25 cellular contexts compared by ENCODE assay signal in genomic region chr7:116432517-116432916, GRCh38.
"Had no signal": no experiment of that assay in that cellular context is flagged by ENCODE, and none has a peak within 500 bp of the region (broad histone marks: within the 10 kb centered on the region; RNA-seq: fewer than 3 reads in every experiment).

No MANE protein-coding gene starts in this region.

- H3K4me3 ChIP-seq: body of pancreas, coronary artery, esophagus muscularis mucosa, lung, pancreas, tibial nerve, uterus had no signal

- H3K27me3 ChIP-seq: body of pancreas, esophagus muscularis mucosa, pancreas, tibial nerve, uterus had no signal

- H3K9me3 ChIP-seq: body of pancreas, esophagus muscularis mucosa, pancreas, uterus had no signal

- H3K4me1 Mint-ChIP-seq: activated B cell treated with CpG ODN at 0.5 μM for 24 hours; central memory CD8-positive, alpha-beta T cell; neural crest cell; stimulated activated naive B cell treated with anti-CD40 and anti-IgM and Interleukin-4, amounts not matched to agents 10 μg/mL and 1 μg/mL and 100 μg/mL, for 72 hours; T-helper 17 cell had no signal

- DNase-seq: activated B cell treated with CpG ODN at 0.5 μM for 24 hours; activated CD4-positive, alpha-beta T cell treated with anti-CD3 and anti-CD28 coated beads for 48 hours; activated CD8-positive, alpha-beta T cell treated with anti-CD3 and anti-CD28 coated beads for 36 hours; activated effector memory CD4-positive, alpha-beta T cell treated with anti-CD3 and anti-CD28 coated beads, Interleukin-2, amount 50 U/mL, for 16 hours; activated T-cell treated with anti-CD3 and anti-CD28 coated beads, Interleukin-2, amount 50 U/mL, for 48 hours; amygdala; body of pancreas; foreskin melanocyte; head of caudate nucleus; left colon; midbrain; pancreas; stimulated activated CD4-positive, alpha-beta T cell treated with anti-CD3 and anti-CD28 coated beads, Interleukin-15, amount 100 ng/mL, for 24 hours; stimulated activated CD4-positive, alpha-beta T cell treated with anti-CD3 and anti-CD28 coated beads, Interleukin-4, amount 100 ng/mL, for 1 hour; stimulated activated naive B cell treated with anti-CD40 and anti-IgM and Interleukin-4, amounts not matched to agents 10 μg/mL and 1 μg/mL and 100 μg/mL, for 72 hours; T-helper 17 cell; uterus had no signal

- ATAC-seq: activated CD8-positive, alpha-beta T cell treated with anti-CD3 and anti-CD28 coated beads for 36 hours; body of pancreas; left colon; stimulated activated naive B cell treated with anti-CD40 and anti-IgM and Interleukin-4, amounts not matched to agents 10 μg/mL and 1 μg/mL and 100 μg/mL, for 72 hours; T-helper 17 cell had no signal

- H3K36me3 ChIP-seq: esophagus muscularis mucosa, pancreas, tibial nerve, uterus had no signal

- FAIRE-seq: pancreas, TTC549 had no signal

- H3K27ac Mint-ChIP-seq: activated B cell treated with CpG ODN at 0.5 μM for 24 hours; activated CD8-positive, alpha-beta T cell treated with anti-CD3 and anti-CD28 coated beads for 36 hours; activated naive CD8-positive, alpha-beta T cell; stimulated activated naive B cell treated with anti-CD40 and anti-IgM and Interleukin-4, amounts not matched to agents 10 μg/mL and 1 μg/mL and 100 μg/mL, for 72 hours; T-helper 17 cell had no signal

- H3K4me3 Mint-ChIP-seq: activated B cell treated with CpG ODN at 0.5 μM for 24 hours; activated CD8-positive, alpha-beta T cell treated with anti-CD3 and anti-CD28 coated beads for 36 hours; activated naive CD8-positive, alpha-beta T cell; central memory CD8-positive, alpha-beta T cell; neural crest cell; stimulated activated naive B cell treated with anti-CD40 and anti-IgM and Interleukin-4, amounts not matched to agents 10 μg/mL and 1 μg/mL and 100 μg/mL, for 72 hours; T-helper 17 cell had no signal

- H3K9me3 Mint-ChIP-seq: activated B cell treated with CpG ODN at 0.5 μM for 24 hours; activated CD8-positive, alpha-beta T cell treated with anti-CD3 and anti-CD28 coated beads for 36 hours; central memory CD8-positive, alpha-beta T cell; stimulated activated naive B cell treated with anti-CD40 and anti-IgM and Interleukin-4, amounts not matched to agents 10 μg/mL and 1 μg/mL and 100 μg/mL, for 72 hours had no signal

- H3K36me3 Mint-ChIP-seq: activated naive CD8-positive, alpha-beta T cell; stimulated activated naive B cell treated with anti-CD40 and anti-IgM and Interleukin-4, amounts not matched to agents 10 μg/mL and 1 μg/mL and 100 μg/mL, for 72 hours had no signal

- H3K27ac ChIP-seq: body of pancreas, esophagus muscularis mucosa, pancreas, uterus had no signal

- H3K27me3 Mint-ChIP-seq: stimulated activated naive B cell treated with anti-CD40 and anti-IgM and Interleukin-4, amounts not matched to agents 10 μg/mL and 1 μg/mL and 100 μg/mL, for 72 hours had no signal
